1 cellular context compared by ENCODE assay signal in the genomic region with DNA sequence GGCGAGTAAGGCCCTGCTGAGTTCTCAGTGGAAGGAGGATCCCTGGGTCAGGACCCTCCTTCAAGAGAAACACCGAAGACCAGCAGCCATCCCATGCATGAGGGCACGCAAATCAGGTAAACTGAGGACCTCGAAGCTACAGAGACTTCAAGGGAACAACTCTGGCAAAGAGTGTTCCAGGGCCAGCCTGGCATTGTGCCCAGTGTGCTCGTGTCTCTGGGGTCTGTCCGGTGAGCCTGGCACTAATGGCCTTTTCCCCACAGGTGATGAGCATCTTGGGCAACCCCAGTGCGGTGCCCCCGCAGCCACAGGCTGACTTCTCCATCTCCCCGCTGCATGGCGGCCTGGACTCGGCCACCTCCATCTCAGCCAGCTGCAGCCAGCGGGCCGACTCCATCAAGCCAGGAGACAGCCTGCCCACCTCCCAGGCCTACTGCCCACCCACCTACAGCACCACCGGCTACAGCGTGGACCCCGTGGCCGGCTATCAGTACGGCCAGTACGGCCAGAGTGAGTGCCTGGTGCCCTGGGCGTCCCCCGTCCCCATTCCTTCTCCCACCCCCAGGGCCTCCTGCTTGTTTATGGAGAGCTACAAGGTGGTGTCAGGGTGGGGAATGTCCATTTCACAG.
TF ChIP-seq lines count a peak whose summit lies in the region.

No MANE protein-coding gene starts in this region.

TF ChIP-seq in H1, 55 proteins besides CTCF, POLR2A, EP300 and RAD21:
- TF ChIP-seq, protein P1, sequence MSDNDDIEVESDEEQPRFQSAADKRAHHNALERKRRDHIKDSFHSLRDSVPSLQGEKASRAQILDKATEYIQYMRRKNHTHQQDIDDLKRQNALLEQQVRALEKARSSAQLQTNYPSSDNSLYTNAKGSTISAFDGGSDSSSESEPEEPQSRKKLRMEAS (IDR thresholded peaks at IDR 0.05) = no peak
- TF ChIP-seq CHD2 (IDR thresholded peaks at IDR 0.05; ENCODE audit: low read length) (no peak), CTBP2 (IDR thresholded peaks at IDR 0.05; ENCODE audit: borderline replicate concordance, insufficient read depth, insufficient read length, low read length) (no peak), SIRT6 (IDR thresholded peaks at IDR 0.05; ENCODE audit: low read length) (no peak), BRCA1 (IDR thresholded peaks at IDR 0.05; ENCODE audit: low read depth, low read length) (no peak), KDM5A (IDR thresholded peaks at IDR 0.05; ENCODE audit: low read length) (no peak), FOSL1 (IDR thresholded peaks at IDR 0.05; ENCODE audit: insufficient read depth, low read depth, low read length) (no peak), TAF7 (optimal IDR thresholded peaks at IDR 0.05; ENCODE audit: borderline replicate concordance, low read depth, low read length) (no peak), MAFK (IDR thresholded peaks at IDR 0.05; ENCODE audit: low read depth, low read length) (no peak), KDM1A (IDR thresholded peaks at IDR 0.05; ENCODE audit: borderline replicate concordance, low read length) (no peak)
- TF ChIP-seq, protein P2, sequence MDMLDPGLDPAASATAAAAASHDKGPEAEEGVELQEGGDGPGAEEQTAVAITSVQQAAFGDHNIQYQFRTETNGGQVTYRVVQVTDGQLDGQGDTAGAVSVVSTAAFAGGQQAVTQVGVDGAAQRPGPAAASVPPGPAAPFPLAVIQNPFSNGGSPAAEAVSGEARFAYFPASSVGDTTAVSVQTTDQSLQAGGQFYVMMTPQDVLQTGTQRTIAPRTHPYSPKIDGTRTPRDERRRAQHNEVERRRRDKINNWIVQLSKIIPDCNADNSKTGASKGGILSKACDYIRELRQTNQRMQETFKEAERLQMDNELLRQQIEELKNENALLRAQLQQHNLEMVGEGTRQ (IDR thresholded peaks at IDR 0.05; ENCODE audit: low read length) = no peak
